ENCODE assay signal across 11 cellular contexts in the genomic region with DNA sequence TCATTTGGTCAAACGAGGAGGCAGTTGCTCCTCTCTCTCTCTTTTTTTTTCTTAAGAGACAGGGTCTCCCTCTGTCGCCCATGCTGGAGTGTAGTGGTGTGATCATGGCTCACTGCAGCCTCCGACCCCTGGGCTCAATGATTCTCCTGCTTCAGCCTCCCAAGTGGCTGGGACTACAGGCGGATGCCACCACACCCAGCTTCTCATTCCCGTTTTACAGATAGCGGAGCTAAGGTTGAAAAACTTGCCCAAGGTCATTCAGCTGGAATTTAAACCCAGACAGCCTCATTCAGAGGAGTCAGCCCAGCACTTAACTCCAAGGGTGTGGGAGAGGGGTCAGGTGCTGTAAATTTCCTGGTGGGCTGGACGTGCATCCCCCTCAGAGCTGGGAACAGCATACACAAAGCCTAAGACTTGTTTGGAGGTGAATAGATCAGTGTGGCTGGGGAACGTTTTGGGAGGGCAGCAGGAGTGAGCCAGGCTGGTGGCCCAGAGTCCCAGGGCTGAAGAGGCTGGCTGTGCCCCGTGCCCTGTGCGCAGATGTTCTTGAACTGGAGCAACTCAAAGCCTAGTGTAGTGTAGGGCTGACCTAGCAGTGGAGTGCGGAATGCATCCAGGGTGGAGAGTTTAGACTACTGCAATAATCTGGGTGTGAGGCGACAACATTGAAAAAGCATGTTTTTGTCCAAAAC. TPM values are rescaled to one million over a fixed set of nuclear protein-coding genes. Genes with fewer than 3 reads are reported as not detected.
A peak's percentile ranks its signal among the peaks of the same experiment; 100 is the strongest.
DNase-seq lines count a peak whose midpoint lies in the region; TF ChIP-seq lines count a peak whose summit lies in the region.
"Had no signal": no experiment of that assay in that cellular context is flagged by ENCODE, and none has a peak within 500 bp of the region (broad histone marks: within the 10 kb centered on the region; RNA-seq: fewer than 3 reads in every experiment).

No MANE protein-coding gene starts in this region.

- no peak overlapping the region for H3K27ac Mint-ChIP-seq in CD4-positive, alpha-beta memory T cell
- H3K27ac Mint-ChIP-seq: stimulated activated naive CD8-positive, alpha-beta T cell treated with anti-CD3 and anti-CD28 coated beads, Interleukin-15, Interleukin-2, amounts not matched to agents 100 ng/mL and 50 ng/mL, for 24 hours had no signal

- H3K4me2 ChIP-seq in hepatocyte = peak overlapping the region; percentile 100

- H3K4me3 ChIP-seq in CD4-positive, alpha-beta memory T cell (ENCODE audit: low read length in 2 of 2) = no peak overlapping the region
- peak overlapping the region; percentile 63 for H3K4me3 ChIP-seq in astrocyte of the cerebellum (ENCODE audit: low read depth, low read length)
- no peak overlapping the region for H3K4me3 ChIP-seq in hepatocyte
- peak overlapping the region; percentile 54 to 83 (median 71) for H3K4me3 ChIP-seq in sigmoid colon

- H3K4me1 ChIP-seq in CD4-positive, alpha-beta memory T cell (ENCODE audit: insufficient read depth, low read length) = peaks cover 25% of the 10 kb centered on the region
- H3K4me1 ChIP-seq in hepatocyte (ENCODE audit: insufficient read depth) (peaks cover 7% of the 10 kb centered on the region), sigmoid colon (peaks cover 3 to 35% (median 26%) of the 10 kb centered on the region in 4 donors)

- H3K36me3 ChIP-seq in CD4-positive, alpha-beta memory T cell (ENCODE audit: insufficient read depth, low read length) = no peaks in the 10 kb centered on the region
- H3K36me3 ChIP-seq in hepatocyte (replicated peaks; ENCODE audit: insufficient read depth, low read depth) (no peaks in the 10 kb centered on the region), sigmoid colon (no peaks in the 10 kb centered on the region)

- H3K27ac ChIP-seq in CD4-positive, alpha-beta memory T cell (ENCODE audit: low read depth, low read length) = no peak overlapping the region
- H3K27ac ChIP-seq in hepatocyte (no peak overlapping the region), sigmoid colon (peak overlapping the region; percentile 84 to 93 (median 88))

- no peak overlapping the region for H2AFZ ChIP-seq in hepatocyte

- no peaks in the 10 kb centered on the region for H3K79me2 ChIP-seq in hepatocyte

- no peak for TF ChIP-seq POLR2A in sigmoid colon (IDR thresholded peaks at IDR 0.05)

- DNase-seq in CD4-positive, alpha-beta memory T cell = no peak
- DNase-seq in astrocyte of the cerebellum (ENCODE audit: low read depth) (no peak), hepatocyte (ENCODE audit: low spot score) (no peak), sigmoid colon (no peak), NCI-H774 (lab: John Stamatoyannopoulos, UW) (no peak), iPS-NIHi11 (ENCODE audit: low spot score) (no peak), GM03348 (ENCODE audit: low spot score) (no peak)
- DNase-seq in stimulated activated naive CD4-positive, alpha-beta T cell (lab: John Stamatoyannopoulos, UW) = no peak
- DNase-seq: NCI-H1417 treated with DMSO at 0.1 percent for 48 hours had no signal

- CTCF ChIA-PET in CD4-positive, alpha-beta memory T cell (lab: Charles Lee; ENCODE audit: partially characterized antibody) = no interaction called here

- no peaks in the 10 kb centered on the region for H3K9me2 ChIP-seq in hepatocyte (replicated peaks; ENCODE audit: insufficient read depth)

- in situ Hi-C loops in astrocyte of the cerebellum (cut with HindIII; ENCODE audit: low sequenced_read_pairs) = no loop called here

- TF ChIP-seq CTCF in astrocyte of the cerebellum (IDR thresholded peaks at IDR 0.05; ENCODE audit: low read depth, low read length, missing control alignments) (no peak), hepatocyte (IDR thresholded peaks at IDR 0.05; ENCODE audit: poor library complexity) (no peak), sigmoid colon (IDR thresholded peaks at IDR 0.05) (no peak)

- POLR2A ChIA-PET in CD4-positive, alpha-beta memory T cell (lab: Charles Lee; ENCODE audit: partially characterized antibody) = no interaction called here

- peaks cover 10 to 35% (median 20%) of the 10 kb centered on the region in 4 donors for H3K4me1 Mint-ChIP-seq in CD4-positive, alpha-beta memory T cell

- 80% methylated on average over 12 of the region's 12 CpGs for WGBS in hepatocyte (ENCODE audit: low lambda C conversion rate, missing lambda C conversion rate)
- WGBS in sigmoid colon, 2 donors = 46 to 70% methylated on average over 12 of the region's 12 CpGs

- intact Hi-C loops in CD4-positive, alpha-beta memory T cell (cut with micrococcal nuclease) = loop anchor here (5.0 kb wide), 1 partner anchor 54 kb away; no protein-coding TSS in a partner anchor
- intact Hi-C loops in sigmoid colon (cut with DNase I) = loop anchor here (2.0 to 5.0 kb wide), 2 partner anchors 39 to 104 kb away; no protein-coding TSS in a partner anchor

- H3K36me3 Mint-ChIP-seq in CD4-positive, alpha-beta memory T cell = peaks cover 0 to 4% of the 10 kb centered on the region in 2 donors

- no peaks in the 10 kb centered on the region for H3K9me3 ChIP-seq in CD4-positive, alpha-beta memory T cell (ENCODE audit: control insufficient read depth in 1 of 2, low read length in 2 of 2)
- no peaks in the 10 kb centered on the region for H3K9me3 ChIP-seq in hepatocyte (ENCODE audit: low read depth)
- no peaks in the 10 kb centered on the region for H3K9me3 ChIP-seq in sigmoid colon

- peaks cover 21% of the 10 kb centered on the region for H3K27me3 ChIP-seq in CD4-positive, alpha-beta memory T cell (ENCODE audit: insufficient read depth, low read length)
- H3K27me3 ChIP-seq in hepatocyte = peaks cover 55% of the 10 kb centered on the region
- H3K27me3 ChIP-seq in sigmoid colon = no peaks in the 10 kb centered on the region

- peaks cover 23 to 30% of the 10 kb centered on the region in 2 donors for H3K27me3 Mint-ChIP-seq in CD4-positive, alpha-beta memory T cell

- H4K20me1 ChIP-seq in hepatocyte (ENCODE audit: insufficient read depth, poor library complexity, severe bottlenecking) = no peaks in the 10 kb centered on the region

- H3K4me3 Mint-ChIP-seq in CD4-positive, alpha-beta memory T cell = peak overlapping the region; percentile 55 to 89 (median 87)

- no peak for TF ChIP-seq EP300 in sigmoid colon (IDR thresholded peaks at IDR 0.05)

- H3K9me3 Mint-ChIP-seq in CD4-positive, alpha-beta memory T cell = no peaks in the 10 kb centered on the region
- H3K9me3 Mint-ChIP-seq: stimulated activated naive CD8-positive, alpha-beta T cell treated with anti-CD3 and anti-CD28 coated beads, Interleukin-15, Interleukin-2, amounts not matched to agents 100 ng/mL and 50 ng/mL, for 24 hours had no signal

RNA-seq across cellular contexts. Expression of a gene that starts 2.3 kb away (rescaled TPM):
- under 1 TPM in 1 of 2 experiments, not detected in 1; 0.17 TPM for total RNA-seq in CD4-positive, alpha-beta memory T cell
- polyA plus RNA-seq in CD4-positive, alpha-beta memory T cell = under 1 TPM in 1 of 2 donors, not detected in 1; 0.21 TPM
- total RNA-seq in hepatocyte (87.1 and 91.9 TPM in 2 replicates), sigmoid colon (100 to 1,000 TPM; 119 to 162 (median 127) TPM)
- polyA plus RNA-seq in hepatocyte (160 and 173 TPM in 2 replicates), sigmoid colon (10 to 100 TPM; 22.7 to 43.8 (median 36.0) TPM)

RNA-seq across cellular contexts. Expression of a gene that starts 9.2 kb away (rescaled TPM):
- not detected for total RNA-seq in CD4-positive, alpha-beta memory T cell
- not detected for polyA plus RNA-seq in CD4-positive, alpha-beta memory T cell
- total RNA-seq in hepatocyte (not detected in 2 replicates), sigmoid colon (1 to 10 TPM in 1 of 4 donors, not detected in 3; 1.1 TPM)
- polyA plus RNA-seq in hepatocyte (not detected in 2 replicates), sigmoid colon (not detected)
- polyA plus RNA-seq: adipose tissue had no signal

Comparison
In these comparisons a context has a peak if more than half of its experiments do, and no peak if none do; other contexts are left out.
1. H3K27ac ChIP-seq: peak in sigmoid colon (4 of 4); none in CD4-positive, alpha-beta memory T cell (single experiment) and hepatocyte (single experiment).
2. H3K4me3 ChIP-seq: peak in astrocyte of the cerebellum (single experiment) and sigmoid colon (4 of 4); none in CD4-positive, alpha-beta memory T cell (0 of 2) and hepatocyte (single experiment).
3. RNA of a gene that starts 2.3 kb away (total RNA-seq): 119 to 162 TPM in sigmoid colon and 87.1 to 91.9 TPM in hepatocyte; 0.17 TPM in CD4-positive, alpha-beta memory T cell; every median in the first group is over 10 times any median in the second.